Comparison of ENCODE assay signal across 8 cellular contexts in genomic region chr10:132397671-132398565, GRCh38. TPM values are rescaled to one million over a fixed set of nuclear protein-coding genes. Genes with fewer than 3 reads are reported as not detected.
DNase-seq lines count a peak whose midpoint lies in the region; ATAC-seq, FAIRE-seq and TF ChIP-seq lines count a peak whose summit lies in the region.

No MANE protein-coding gene starts in this region.

- H3K4me1 ChIP-seq in astrocyte (ENCODE audit: insufficient read depth, low read length): peaks cover 18% of the 10 kb centered on the region
- peaks cover 7% of the 10 kb centered on the region for H3K4me1 ChIP-seq in iPS DF 6.9 (ENCODE audit: control insufficient read depth, insufficient read depth, low read length)

- WGBS in iPS DF 6.9 (ENCODE audit: insufficient coverage, insufficient read length): no CpG with 5 or more reads among the region's 40 CpGs

- H3K36me3 Mint-ChIP-seq in astrocyte (ENCODE audit: low read depth, unreplicated experiment): peaks cover 3% of the 10 kb centered on the region

- H3K27ac Mint-ChIP-seq in astrocyte (ENCODE audit: unreplicated experiment): peak overlapping the region; percentile 62

- no peak for TF ChIP-seq CTCF in astrocyte (IDR thresholded peaks at IDR 0.05; ENCODE audit: insufficient read depth, low read depth, low read length)

- H3K9ac ChIP-seq in astrocyte (ENCODE audit: low read length): peak overlapping the region; percentile 76

- H3K36me3 ChIP-seq in astrocyte (ENCODE audit: insufficient read depth, low read length) (no peaks in the 10 kb centered on the region), iPS DF 6.9 (ENCODE audit: control insufficient read depth, insufficient read depth, low read length) (no peaks in the 10 kb centered on the region)

- H3K27me3 ChIP-seq in astrocyte (ENCODE audit: insufficient read depth, low read length): no peaks in the 10 kb centered on the region
- H3K27me3 ChIP-seq in iPS DF 6.9 (ENCODE audit: control insufficient read depth, insufficient read depth, low read length): no peaks in the 10 kb centered on the region

- H2AFZ ChIP-seq in astrocyte (ENCODE audit: low read depth, low read length): peak overlapping the region; percentile 71

- ATAC-seq in HG02642 (IDR thresholded peaks at IDR 0.05; ENCODE audit: poor library complexity, unreplicated experiment) (peak; percentile 35), HG03457 (IDR thresholded peaks at IDR 0.05; ENCODE audit: unreplicated experiment) (no peak)

- DNase-seq in ELR (ENCODE audit: low read depth) (peak; percentile 74), OCI-M1 (lab: John Stamatoyannopoulos, UW) (peak; percentile 73), astrocyte (ENCODE audit: low read depth) (peak; percentile 32), iPS DF 6.9 (ENCODE audit: low read depth, low spot score) (no peak), iPS-NIHi7 (ENCODE audit: extremely low spot score) (no peak)

- H3K4me3 Mint-ChIP-seq in astrocyte (ENCODE audit: unreplicated experiment): peak overlapping the region; percentile 86

- H3K4me3 ChIP-seq in astrocyte (ENCODE audit: insufficient read depth, low read depth, low read length) (peak overlapping the region; percentile 58), iPS DF 6.9 (ENCODE audit: low read length) (peak overlapping the region; percentile 45; the same call in 1 of the 2 replicates), skin epidermis (peak overlapping the region; percentile 70 to 97 (median 92))

- H3K27ac ChIP-seq in astrocyte (ENCODE audit: low read depth, low read length) (no peak overlapping the region), iPS DF 6.9 (ENCODE audit: low read length) (no peak overlapping the region), skin epidermis (peak overlapping the region; percentile 60 to 99 (median 92))

- H3K27me3 Mint-ChIP-seq in astrocyte (ENCODE audit: low read depth, unreplicated experiment): peaks cover 3% of the 10 kb centered on the region

- H3K9me3 Mint-ChIP-seq in astrocyte (ENCODE audit: unreplicated experiment): no peaks in the 10 kb centered on the region

- H3K79me2 ChIP-seq in astrocyte (ENCODE audit: insufficient read depth, low read length): peaks cover 11% of the 10 kb centered on the region

- H3K4me1 Mint-ChIP-seq in astrocyte (ENCODE audit: low read depth, unreplicated experiment): peaks cover 4% of the 10 kb centered on the region

- peak overlapping the region; percentile 96 for H3K4me2 ChIP-seq in astrocyte (ENCODE audit: low read length)

- no peak for FAIRE-seq in astrocyte (lab: Jason Lieb, UNC)

- H3K9me3 ChIP-seq in astrocyte (ENCODE audit: insufficient read depth, low read depth, low read length) (no peaks in the 10 kb centered on the region), iPS DF 6.9 (ENCODE audit: control insufficient read depth, insufficient read depth, low read length) (no peaks in the 10 kb centered on the region)

- peaks cover 44% of the 10 kb centered on the region for H4K20me1 ChIP-seq in astrocyte (ENCODE audit: insufficient read depth, low read length)

RNA-seq across cellular contexts. Expression of gene PWWP2B, which starts 0.9 kb away (rescaled TPM):
- total RNA-seq in astrocyte: 12.0 and 14.1 TPM in 2 replicates

Comparison
In these comparisons a context has a peak if more than half of its experiments do, and no peak if none do; other contexts are left out.
1. DNase-seq: peak in ELR (single experiment), OCI-M1 (single experiment) and astrocyte (single experiment); none in iPS DF 6.9 (single experiment) and iPS-NIHi7 (single experiment).
2. H3K27ac ChIP-seq: peak in skin epidermis (21 of 21); none in astrocyte (single experiment) and iPS DF 6.9 (single experiment).
3. Peak in every context shown above with its lines, with median percentiles within 50 percentile points of each other: H3K4me3 ChIP-seq.